8 cellular contexts compared by ENCODE assay signal in the genomic region with DNA sequence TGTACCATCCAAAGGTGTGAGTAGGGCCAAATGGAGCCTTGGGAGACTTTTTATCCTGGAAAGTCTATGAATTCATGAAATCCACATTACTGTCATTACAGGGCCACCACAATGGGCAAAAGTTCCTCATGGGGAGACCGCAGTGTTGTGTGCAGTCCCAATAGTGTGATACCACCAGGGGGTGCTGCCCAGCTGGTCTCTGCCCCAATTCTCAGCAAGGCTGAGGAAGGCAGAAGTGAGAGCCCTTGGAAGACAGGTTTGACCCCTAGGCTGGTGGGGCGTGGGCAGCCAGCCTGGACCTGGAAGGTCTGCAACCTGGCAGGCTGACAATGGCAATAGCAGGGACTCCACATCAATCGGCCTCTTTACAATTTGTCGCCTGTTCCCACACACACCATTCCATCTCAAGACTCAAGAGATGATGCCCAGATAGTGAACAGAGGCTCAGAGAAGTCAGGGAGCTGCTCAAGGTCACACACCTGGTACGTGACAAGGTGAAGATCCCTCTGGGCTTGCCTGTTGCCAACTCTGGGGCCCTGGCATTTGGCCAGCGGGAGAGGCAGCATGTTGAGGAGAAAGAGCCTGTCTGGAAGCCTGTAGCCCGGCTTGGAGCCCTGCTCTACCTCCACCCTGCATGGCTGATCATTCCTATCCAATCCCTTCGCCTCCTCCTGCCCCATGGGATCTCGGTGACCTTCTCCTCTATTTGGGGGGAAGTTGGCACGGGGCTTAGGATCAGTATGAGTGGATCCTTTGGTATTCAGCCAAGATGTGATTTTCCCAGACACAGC. TPM values are rescaled to one million over a fixed set of nuclear protein-coding genes. Genes with fewer than 3 reads are reported as not detected.
DNase-seq lines count a peak whose midpoint lies in the region; ATAC-seq and TF ChIP-seq lines count a peak whose summit lies in the region.

No MANE protein-coding gene starts in this region.

- peaks cover 13% of the 10 kb centered on the region for H3K4me1 Mint-ChIP-seq in activated T-cell treated with anti-CD3 and anti-CD28 coated beads, Interleukin-2, amount 50 U/mL, for 72 hours (ENCODE audit: low read depth)
- peaks cover 49% of the 10 kb centered on the region for H3K4me1 Mint-ChIP-seq in neural progenitor cell

- H3K9me3 ChIP-seq in GM23248 (ENCODE audit: low read depth) (no peaks in the 10 kb centered on the region), neural progenitor cell (ENCODE audit: low read depth) (no peaks in the 10 kb centered on the region)

- H3K4me3 Mint-ChIP-seq in activated T-cell treated with anti-CD3 and anti-CD28 coated beads, Interleukin-2, amount 50 U/mL, for 72 hours: no peak overlapping the region
- no peak overlapping the region for H3K4me3 Mint-ChIP-seq in neural progenitor cell

- TF ChIP-seq CTCF in AG09309 (IDR thresholded peaks at IDR 0.05; ENCODE audit: control insufficient read depth, insufficient read depth, low read depth, low read length, missing control alignments): peak; percentile 93
- peak; percentile 86 for TF ChIP-seq CTCF in fibroblast of the aortic adventitia (IDR thresholded peaks at IDR 0.05; ENCODE audit: insufficient read depth, low read length)
- peak; percentile 86 for TF ChIP-seq CTCF in neural progenitor cell (IDR thresholded peaks at IDR 0.05)

- H3F3A ChIP-seq in GM23248 (ENCODE audit: insufficient read depth) (peaks cover 38% of the 10 kb centered on the region), neural progenitor cell (ENCODE audit: low read depth) (peaks cover 13% of the 10 kb centered on the region)

- H3K36me3 ChIP-seq in GM23248 (ENCODE audit: low read depth) (no peaks in the 10 kb centered on the region), neural progenitor cell (no peaks in the 10 kb centered on the region)

- no peaks in the 10 kb centered on the region for H3K9me2 ChIP-seq in GM23248 (ENCODE audit: insufficient read depth)

- peaks cover 15% of the 10 kb centered on the region for H3K79me2 ChIP-seq in GM23248 (ENCODE audit: insufficient read depth)
- no peaks in the 10 kb centered on the region for H3K79me2 ChIP-seq in neural progenitor cell (ENCODE audit: low read depth)

- no peaks in the 10 kb centered on the region for H4K20me1 ChIP-seq in GM23248 (ENCODE audit: insufficient read depth)
- peaks cover 25% of the 10 kb centered on the region for H4K20me1 ChIP-seq in neural progenitor cell (ENCODE audit: low read depth)

- H3K27me3 Mint-ChIP-seq in activated T-cell treated with anti-CD3 and anti-CD28 coated beads, Interleukin-2, amount 50 U/mL, for 72 hours (ENCODE audit: low read depth): peaks cover 62% of the 10 kb centered on the region
- H3K27me3 Mint-ChIP-seq in neural progenitor cell (ENCODE audit: insufficient read depth, low read depth): peaks cover 20% of the 10 kb centered on the region

- no peaks in the 10 kb centered on the region for H3K27me3 ChIP-seq in GM23248 (replicated peaks; ENCODE audit: insufficient read depth)
- H3K27me3 ChIP-seq in neural progenitor cell: peaks cover 95% of the 10 kb centered on the region

- H2AFZ ChIP-seq in GM23248 (no peak overlapping the region), neural progenitor cell (replicated peaks) (no peak overlapping the region)

- no peak overlapping the region for H3K27ac Mint-ChIP-seq in activated T-cell treated with anti-CD3 and anti-CD28 coated beads, Interleukin-2, amount 50 U/mL, for 72 hours
- no peak overlapping the region for H3K27ac Mint-ChIP-seq in neural progenitor cell

- H3K36me3 Mint-ChIP-seq in activated T-cell treated with anti-CD3 and anti-CD28 coated beads, Interleukin-2, amount 50 U/mL, for 72 hours (ENCODE audit: insufficient read depth in 2 of 2): no peaks in the 10 kb centered on the region
- H3K36me3 Mint-ChIP-seq in neural progenitor cell: no peaks in the 10 kb centered on the region

- 39 to 41% methylated on average over 10 of the region's 10 CpGs for WGBS in GM23248 (ENCODE audit: low coverage in 1 of 2, low lambda C conversion rate in 2 of 2, missing lambda C conversion rate in 2 of 2), 2 experiments

- ATAC-seq in activated T-cell treated with anti-CD3 and anti-CD28 coated beads, Interleukin-2, amount 50 U/mL, for 72 hours (replicated peaks in 1 of 2): peak; percentile 59
- no peak for ATAC-seq in HG02938 (IDR thresholded peaks at IDR 0.05; ENCODE audit: unreplicated experiment)

- DNase-seq in AG09309 (ENCODE audit: low read depth): no peak
- DNase-seq in GM23248: peak; percentile 76
- peak; percentile 50 for DNase-seq in OCI-M1 (lab: John Stamatoyannopoulos, UW)
- DNase-seq in activated T-cell treated with anti-CD3 and anti-CD28 coated beads, Interleukin-2, amount 50 U/mL, for 72 hours: peak; percentile 66 to 67
- peak; percentile 63 for DNase-seq in fibroblast of the aortic adventitia (ENCODE audit: low read depth)
- DNase-seq in neural progenitor cell (ENCODE audit: low spot score): peak; percentile 76

- in situ Hi-C loops in GM23248 (cut with MboI): no loop called here

- H3K4me1 ChIP-seq in GM23248 (ENCODE audit: insufficient read depth): peaks cover 38% of the 10 kb centered on the region
- peaks cover 26% of the 10 kb centered on the region for H3K4me1 ChIP-seq in neural progenitor cell

- peak overlapping the region; percentile 15; the same call in 1 of the 2 replicates for H3K9ac ChIP-seq in GM23248
- no peak overlapping the region for H3K9ac ChIP-seq in neural progenitor cell

- H3K27ac ChIP-seq in GM23248 (peak overlapping the region; percentile 82; the same call in 1 of the 2 replicates), neural progenitor cell (no peak overlapping the region), temporal lobe (ENCODE audit: low read depth, low read length) (peak overlapping the region; percentile 56)

- H3K4me3 ChIP-seq in AG09309 (ENCODE audit: control insufficient read depth, low read depth, low read length): no peak overlapping the region
- H3K4me3 ChIP-seq in GM23248: no peak overlapping the region
- H3K4me3 ChIP-seq in fibroblast of the aortic adventitia (ENCODE audit: low read depth, low read length): no peak overlapping the region
- no peak overlapping the region for H3K4me3 ChIP-seq in neural progenitor cell

- H3K9me3 Mint-ChIP-seq in activated T-cell treated with anti-CD3 and anti-CD28 coated beads, Interleukin-2, amount 50 U/mL, for 72 hours: no peaks in the 10 kb centered on the region
- peaks cover 3% of the 10 kb centered on the region for H3K9me3 Mint-ChIP-seq in neural progenitor cell

- H3K4me2 ChIP-seq in GM23248 (ENCODE audit: unreplicated experiment) (no peak overlapping the region), neural progenitor cell (no peak overlapping the region)

RNA-seq across cellular contexts. Expression of a gene that starts 3.1 kb away (rescaled TPM):
- 40.7 and 50.1 TPM in 2 replicates for total RNA-seq in GM23248 (2014; rRNA removed; shearing (Covaris generic))
- 12.0 and 12.7 TPM in 2 replicates for polyA plus RNA-seq in GM23248 (2016; fragmentation: Nextera tagmentation; extraction: Ambion mirVana)
- not detected for total RNA-seq in activated T-cell treated with anti-CD3 and anti-CD28 coated beads, Interleukin-2, amount 50 U/mL, for 72 hours
- total RNA-seq in fibroblast of the aortic adventitia (ENCODE audit: low replicate concordance): 17.0 and 22.0 TPM in 2 replicates
- 0.43 TPM in 1 of 2 replicates, not detected in the other for total RNA-seq in neural progenitor cell (ENCODE audit: low replicate concordance)
- 1.7 TPM for total RNA-seq in temporal lobe

RNA-seq across cellular contexts. Expression of a gene that starts 56.5 kb away (rescaled TPM):
- total RNA-seq in GM23248 (2014; rRNA removed; shearing (Covaris generic)): not detected in 2 replicates
- not detected in 2 replicates for polyA plus RNA-seq in GM23248 (2016; fragmentation: Nextera tagmentation; extraction: Ambion mirVana)
- total RNA-seq in activated T-cell treated with anti-CD3 and anti-CD28 coated beads, Interleukin-2, amount 50 U/mL, for 72 hours: 100 to 1,000 TPM in 1 of 2 donors, 10 to 100 TPM in 1; 23.8 to 143 TPM
- total RNA-seq in fibroblast of the aortic adventitia (ENCODE audit: low replicate concordance) (not detected in 2 replicates), neural progenitor cell (ENCODE audit: low replicate concordance) (0.65 TPM in 1 of 2 replicates, not detected in the other), temporal lobe (not detected)

Comparison
In these comparisons a context has a peak if more than half of its experiments do, and no peak if none do; other contexts are left out.
1. RNA of a gene that starts 56.5 kb away (total RNA-seq): 23.8 to 143 TPM in activated T-cell treated with anti-CD3 and anti-CD28 coated beads, Interleukin-2, amount 50 U/mL, for 72 hours; 0.65 TPM in neural progenitor cell, not detected in GM23248, not detected in fibroblast of the aortic adventitia and not detected in temporal lobe (single experiment); every median in the first group is over 10 times any median in the second.
2. Peak in every context shown above with its lines, with median percentiles within 50 percentile points of each other: CTCF ChIP-seq.